26 cellular contexts compared by ENCODE assay signal in genomic region chr1:73587080-73587479, GRCh38.
"Had no signal": no experiment of that assay in that cellular context is flagged by ENCODE, and none has a peak within 500 bp of the region (broad histone marks: within the 10 kb centered on the region; RNA-seq: fewer than 3 reads in every experiment).

No MANE protein-coding gene starts in this region.

- H3K9me3 ChIP-seq: stomach, suprapubic skin, testis, thoracic aorta, thyroid gland, tibial artery, tibial nerve, transverse colon, upper lobe of left lung, upper lobe of right lung, uterus, vagina had no signal

- H3K4me3 ChIP-seq: stomach, suprapubic skin, testis, thoracic aorta, thyroid gland, tibial artery, tibial nerve, transverse colon, upper lobe of left lung, upper lobe of right lung, uterus, vagina had no signal

- H3K36me3 ChIP-seq: stomach, suprapubic skin, thoracic aorta, thyroid gland, tibial artery, tibial nerve, transverse colon, upper lobe of left lung, upper lobe of right lung, uterus, vagina had no signal

- FAIRE-seq: urothelium cell line had no signal

- ATAC-seq: stimulated activated effector memory CD8-positive, alpha-beta T cell treated with anti-CD3 and anti-CD28 coated beads, Interleukin-12 subunit alpha, Interleukin-12 subunit beta, amount 100 ng/mL, for 72 hours; stimulated activated memory B cell treated with anti-CD40 and anti-IgM and Interleukin-4, amounts not matched to agents 10 μg/mL and 1 μg/mL and 100 μg/mL, for 72 hours; stimulated activated naive B cell treated with anti-CD40 and anti-IgM and Interleukin-4, amounts not matched to agents 10 μg/mL and 1 μg/mL and 100 μg/mL, for 72 hours; stimulated activated naive CD8-positive, alpha-beta T cell treated with anti-CD3 and anti-CD28 coated beads, Interleukin-15, amount 100 ng/mL, for 72 hours; stimulated activated naive CD8-positive, alpha-beta T cell treated with anti-CD3 and anti-CD28 coated beads, Interleukin-15, Interleukin-2, amounts not matched to agents 100 U/mL and 50 U/mL, for 24 hours; upper lobe of right lung had no signal

- H3K27me3 ChIP-seq: stomach, suprapubic skin, testis, thyroid gland, tibial artery, tibial nerve, transverse colon, upper lobe of left lung, upper lobe of right lung, uterus, vagina had no signal

- H3K4me1 ChIP-seq: stomach, suprapubic skin, testis, tibial artery, tibial nerve, transverse colon, upper lobe of left lung, upper lobe of right lung, uterus, vagina had no signal

- DNase-seq: stimulated activated CD4-positive, alpha-beta T cell treated with anti-CD3 and anti-CD28 coated beads, Interleukin-2, amount 100 ng/mL, for 48 hours; stimulated activated CD4-positive, alpha-beta T cell treated with anti-CD3 and anti-CD28 coated beads, Interleukin-4, amount 100 ng/mL, for 1 hour; stimulated activated CD4-positive, alpha-beta T cell treated with anti-CD3 and anti-CD28 coated beads, Interleukin-4, amount 100 ng/mL, for 24 hours; stimulated activated CD4-positive, alpha-beta T cell treated with anti-CD3 and anti-CD28 coated beads, Interleukin-4, amount 100 ng/mL, for 4 hours; stimulated activated CD8-positive, alpha-beta memory T cell treated with anti-CD3 and anti-CD28 coated beads, Interleukin-4, amount 100 ng/mL, for 48 hours; stimulated activated naive B cell treated with anti-CD40 and anti-IgM and Interleukin-4, amounts not matched to agents 10 μg/mL and 1 μg/mL and 100 μg/mL, for 72 hours; stimulated activated naive CD4-positive, alpha-beta T cell treated with Interleukin-2 at 50 U/mL for 16 hours; stimulated activated naive CD8-positive, alpha-beta T cell treated with anti-CD3 and anti-CD28 coated beads, Interleukin-15, amount 100 ng/mL, for 72 hours; stimulated activated naive CD8-positive, alpha-beta T cell treated with anti-CD3 and anti-CD28 coated beads, Interleukin-15, Interleukin-2, amounts not matched to agents 100 U/mL and 50 U/mL, for 24 hours; stomach; substantia nigra; testis; thyroid gland; tibial artery; transverse colon; trophoblast cell; upper lobe of left lung; upper lobe of right lung; uterus had no signal

- H3K27ac ChIP-seq: stomach, suprapubic skin, testis, thoracic aorta, thyroid gland, tibial artery, tibial nerve, transverse colon, upper lobe of left lung, upper lobe of right lung, uterus, vagina had no signal
